Comparison of ENCODE assay signal across 13 cellular contexts in the genomic region with DNA sequence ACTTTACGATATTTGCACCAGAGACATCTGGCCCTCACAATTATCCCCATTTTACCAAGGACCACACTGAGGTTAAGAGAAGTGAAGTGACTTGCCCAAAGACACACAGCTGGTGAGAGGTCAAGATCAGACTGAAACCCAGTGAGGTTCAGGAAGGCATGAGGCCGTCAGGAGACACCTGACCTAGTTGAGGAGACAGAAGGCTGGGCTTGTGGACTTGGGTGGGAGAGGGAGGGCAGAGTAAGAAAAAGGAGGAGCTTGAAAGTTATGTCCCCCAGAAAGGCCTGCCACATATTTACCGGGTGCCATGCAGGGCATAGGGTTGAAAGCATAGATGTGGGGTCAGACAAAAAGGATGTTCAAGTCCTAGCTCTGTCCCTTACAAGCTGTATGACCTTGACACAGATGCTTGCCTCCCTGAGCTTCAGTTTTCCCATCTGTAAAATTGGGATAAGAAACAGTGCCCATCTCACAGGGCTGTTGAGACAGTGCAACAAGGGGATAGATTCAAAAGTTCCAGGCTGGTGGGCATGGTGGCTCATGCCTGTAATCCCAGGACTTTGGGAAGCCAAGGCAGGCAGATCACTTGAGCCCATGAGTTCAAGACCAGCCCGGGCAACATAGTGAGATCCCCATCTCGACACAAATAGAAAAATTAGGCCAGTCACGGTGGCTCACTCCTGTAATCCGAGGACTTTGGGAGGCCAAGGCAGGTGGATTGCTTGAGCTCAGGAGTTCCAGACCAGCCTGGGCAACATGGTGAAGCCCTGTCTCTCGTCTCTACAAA. TPM values are rescaled to one million over a fixed set of nuclear protein-coding genes. Genes with fewer than 3 reads are reported as not detected.
DNase-seq lines count a peak whose midpoint lies in the region; ATAC-seq and TF ChIP-seq lines count a peak whose summit lies in the region.
"Had no signal": no experiment of that assay in that cellular context is flagged by ENCODE, and none has a peak within 500 bp of the region (broad histone marks: within the 10 kb centered on the region; RNA-seq: fewer than 3 reads in every experiment).

No MANE protein-coding gene starts in this region.

- dilution Hi-C loops in IMR-90 (cut with HindIII; ENCODE audit: low sequenced_read_pairs, unreplicated experiment): no loop called here

- no peak overlapping the region; the same call in 1 of the 2 replicates for H3K23ac ChIP-seq in IMR-90 (ENCODE audit: low read depth, low read length)

- peaks cover 68% of the 10 kb centered on the region for H3K4me1 Mint-ChIP-seq in CD4-positive, alpha-beta T cell (ENCODE audit: low read depth)
- H3K4me1 Mint-ChIP-seq in activated naive CD8-positive, alpha-beta T cell (ENCODE audit: low read depth): peaks cover 66% of the 10 kb centered on the region
- peaks cover 36 to 82% (median 80%) of the 10 kb centered on the region in 4 donors for H3K4me1 Mint-ChIP-seq in naive thymus-derived CD8-positive, alpha-beta T cell

- no peak for ATAC-seq in CD4-positive, alpha-beta T cell (ENCODE audit: poor library complexity)
- no peak for ATAC-seq in IMR-90 (ENCODE audit: low read depth)
- ATAC-seq in naive thymus-derived CD8-positive, alpha-beta T cell: no peak

- peak overlapping the region; percentile 88 for H2BK120ac ChIP-seq in IMR-90 (ENCODE audit: low read depth, low read length)

- intact Hi-C loops in CD4-positive, alpha-beta T cell (cut with DNase I, micrococcal nuclease): loop anchor here in 1 of 2 experiments (10.0 kb wide), 1 partner anchor 863 kb away; a partner anchor contains a TSS
- intact Hi-C loops in IMR-90 (cut with micrococcal nuclease): loop anchor here (5.0 kb wide), 1 partner anchor 465 kb away; a partner anchor contains a TSS
- intact Hi-C loops in colonic mucosa (cut with DNase I): no loop called here

- peak overlapping the region; percentile 95 for H3K27ac ChIP-seq in CD4-positive, alpha-beta T cell (ENCODE audit: low read depth, low read length)
- H3K27ac ChIP-seq in IMR-90 (ENCODE audit: insufficient read depth, low read length) (no peak overlapping the region), colonic mucosa (no peak overlapping the region)

- peak overlapping the region; percentile 60 for H3K4me3 Mint-ChIP-seq in CD4-positive, alpha-beta T cell
- H3K4me3 Mint-ChIP-seq in activated naive CD8-positive, alpha-beta T cell: peak overlapping the region; percentile 42
- peak overlapping the region; percentile 28 to 99 (median 62) for H3K4me3 Mint-ChIP-seq in naive thymus-derived CD8-positive, alpha-beta T cell

- 0 out of 2 replicates have a peak overlapping the region, but pooled peaks have one; percentile 14 for H3K14ac ChIP-seq in IMR-90 (replicated peaks; ENCODE audit: low read depth, low read length)

- H2BK20ac ChIP-seq in IMR-90 (ENCODE audit: low read depth, low read length): peak overlapping the region; percentile 29; the same call in 1 of the 2 replicates

- H3K9me3 Mint-ChIP-seq in CD4-positive, alpha-beta T cell: no peaks in the 10 kb centered on the region
- H3K9me3 Mint-ChIP-seq in activated naive CD8-positive, alpha-beta T cell (ENCODE audit: low read depth): no peaks in the 10 kb centered on the region
- H3K9me3 Mint-ChIP-seq in naive thymus-derived CD8-positive, alpha-beta T cell: peaks cover 0 to 2% (median 0%) of the 10 kb centered on the region in 9 donors
- H3K9me3 Mint-ChIP-seq: HFFc6 had no signal

- peak overlapping the region; percentile 11; the same call in 1 of the 2 replicates for H4K5ac ChIP-seq in IMR-90 (ENCODE audit: low read depth, low read length)

- peak overlapping the region; percentile 100 for H3K27ac Mint-ChIP-seq in CD4-positive, alpha-beta T cell
- peak overlapping the region; percentile 98 for H3K27ac Mint-ChIP-seq in activated naive CD8-positive, alpha-beta T cell
- peak overlapping the region; percentile 66 to 100 (median 99) for H3K27ac Mint-ChIP-seq in naive thymus-derived CD8-positive, alpha-beta T cell

- H3K27me3 Mint-ChIP-seq in CD4-positive, alpha-beta T cell: no peaks in the 10 kb centered on the region
- H3K27me3 Mint-ChIP-seq in activated naive CD8-positive, alpha-beta T cell: no peaks in the 10 kb centered on the region
- H3K27me3 Mint-ChIP-seq in naive thymus-derived CD8-positive, alpha-beta T cell: no peaks in the 10 kb centered on the region

- no peaks in the 10 kb centered on the region for H3K9me3 ChIP-seq in CD4-positive, alpha-beta T cell (ENCODE audit: control insufficient read depth, low read length)
- no peaks in the 10 kb centered on the region for H3K9me3 ChIP-seq in IMR-90 (ENCODE audit: control insufficient read depth, insufficient read depth, low read length)
- H3K9me3 ChIP-seq in colonic mucosa: no peaks in the 10 kb centered on the region

- no peak for DNase-seq in CD4-positive, alpha-beta T cell
- no peak for DNase-seq in IMR-90
- DNase-seq in naive thymus-derived CD8-positive, alpha-beta T cell: peak in 1 of 10 donors; percentile 13
- DNase-seq in colonic mucosa: no peak
- DNase-seq in NCI-H1436 treated with DMSO at 0.1 percent for 48 hours (lab: John Stamatoyannopoulos, UW): no peak
- no peak for DNase-seq in GM13976 (ENCODE audit: low spot score)
- DNase-seq: C1 segment of cervical spinal cord, HFFc6, islet precursor cell, midbrain, NCI-H1436, SIG-M5 had no signal

- H3K36me3 Mint-ChIP-seq in CD4-positive, alpha-beta T cell (ENCODE audit: low read depth): peaks cover 89% of the 10 kb centered on the region
- peaks cover 7% of the 10 kb centered on the region for H3K36me3 Mint-ChIP-seq in activated naive CD8-positive, alpha-beta T cell
- H3K36me3 Mint-ChIP-seq in naive thymus-derived CD8-positive, alpha-beta T cell: peaks cover 6 to 65% (median 20%) of the 10 kb centered on the region in 3 donors

- 93% methylated on average over 7 of the region's 8 CpGs; no CpG with 5 or more reads in 1 of the 2 experiments for WGBS in IMR-90 (ENCODE audit: extremely low coverage in 2 of 2, insufficient read length in 1 of 2), 2 experiments

- POLR2A ChIA-PET in CD4-positive, alpha-beta T cell (lab: Charles Lee): interaction anchor here (0.6 to 2.1 kb wide), 6 partner anchors 8 to 67 kb away, joined by 3 to 8 read pairs (median 5); a partner anchor contains a TSS
- POLR2A ChIA-PET in IMR-90 (lab: Charles Lee; ENCODE audit: unreplicated experiment): no interaction called here
- POLR2A ChIA-PET in naive thymus-derived CD8-positive, alpha-beta T cell (lab: Charles Lee): interaction anchor here (0.6 to 16.3 kb wide), 6 partner anchors 9 to 62 kb away, joined by 3 to 233 read pairs (median 6); a partner anchor contains a TSS

- H4K20me1 ChIP-seq in IMR-90 (ENCODE audit: insufficient read depth, low read length): no peaks in the 10 kb centered on the region

- H3K9me1 ChIP-seq in IMR-90 (ENCODE audit: insufficient read depth, low read length): peaks cover 29% of the 10 kb centered on the region

- no peak for TF ChIP-seq POLR2A in IMR-90 (IDR thresholded peaks at IDR 0.05; ENCODE audit: low read depth, low read length)

- CTCF ChIA-PET in CD4-positive, alpha-beta T cell (lab: Charles Lee): interaction anchor here (1.2 to 10.2 kb wide), 2 partner anchors 8 to 177 kb away, joined by 4 to 128 read pairs; no protein-coding TSS in a partner anchor
- CTCF ChIA-PET in IMR-90 (lab: Yijun Ruan, JAX): interaction anchor here (1.4 kb wide), 1 partner anchor 9 kb away, joined by 4 read pairs; no protein-coding TSS in a partner anchor

- BruUV-seq in IMR-90 (replicated peaks; lab: Mats Ljungman, UMichigan): no TSS peak

- no peak overlapping the region for H3K56ac ChIP-seq in IMR-90 (ENCODE audit: extremely low read depth, insufficient read depth, low read length)

- H2AK5ac ChIP-seq in IMR-90 (ENCODE audit: low read depth, low read length): peak overlapping the region; percentile 51

- H3K4me2 ChIP-seq in IMR-90 (ENCODE audit: low read depth, low read length): no peak overlapping the region

- no peak overlapping the region for H3K9ac ChIP-seq in IMR-90 (ENCODE audit: low read depth, low read length)
- no peak overlapping the region for H3K9ac ChIP-seq in colonic mucosa (ENCODE audit: low read depth in 2 of 2, low read length in 2 of 2)

- H2BK5ac ChIP-seq in IMR-90 (ENCODE audit: low read depth, low read length, poor library complexity, severe bottlenecking): no peak overlapping the region

- peaks cover 0 to 22% of the 10 kb centered on the region in 2 experiments; a peak in 1 of 4 replicates for H3K79me1 ChIP-seq in IMR-90 (ENCODE audit: low read depth in 1 of 2, low read length in 2 of 2)

- no peaks in the 10 kb centered on the region for H3K36me3 ChIP-seq in IMR-90 (ENCODE audit: control insufficient read depth, insufficient read depth, low read length)
- no peaks in the 10 kb centered on the region for H3K36me3 ChIP-seq in colonic mucosa

- no peak for TF ChIP-seq CTCF in CD4-positive, alpha-beta T cell (IDR thresholded peaks at IDR 0.05)
- TF ChIP-seq CTCF in IMR-90 (conservative IDR thresholded peaks at IDR 0.05; ENCODE audit: low read depth, low read length): no peak
- TF ChIP-seq CTCF in colonic mucosa (IDR thresholded peaks at IDR 0.05): no peak
- TF ChIP-seq CTCF in GM13976 (IDR thresholded peaks at IDR 0.05; ENCODE audit: borderline replicate concordance, control extremely low read depth, extremely low read depth, insufficient read depth, missing control alignments): no peak

- peak overlapping the region; percentile 31 for H3K4ac ChIP-seq in IMR-90 (ENCODE audit: low read depth, low read length)

- peak overlapping the region; percentile 33 for H2AFZ ChIP-seq in IMR-90 (replicated peaks; ENCODE audit: low read length, poor library complexity)

- no peaks in the 10 kb centered on the region for H3K27me3 ChIP-seq in CD4-positive, alpha-beta T cell (ENCODE audit: control insufficient read depth, insufficient read depth, low read length)
- no peaks in the 10 kb centered on the region for H3K27me3 ChIP-seq in IMR-90 (ENCODE audit: control insufficient read depth, insufficient read depth, low read length)
- H3K27me3 ChIP-seq in colonic mucosa: no peaks in the 10 kb centered on the region

- peak overlapping the region; percentile 29 for H4K91ac ChIP-seq in IMR-90 (ENCODE audit: insufficient read depth, low read depth, low read length)

- in situ Hi-C loops in IMR-90 (cut with MboI; ENCODE audit: low sequenced_read_pairs): loop anchor here (25.0 kb wide), 1 partner anchor 460 kb away; a partner anchor contains a TSS
- in situ Hi-C loops in GM13976 (cut with MboI; ENCODE audit: low sequenced_read_pairs, unreplicated experiment): no loop called here

- peak overlapping the region; percentile 40 for H2AK9ac ChIP-seq in IMR-90 (replicated peaks; ENCODE audit: low read depth, low read length, poor library complexity)

- no peak overlapping the region for H3K18ac ChIP-seq in IMR-90 (ENCODE audit: low read depth, low read length)

- TF ChIP-seq RAD21 in IMR-90 (IDR thresholded peaks at IDR 0.05; ENCODE audit: low read length): no peak

- H3K4me3 ChIP-seq in IMR-90 (ENCODE audit: insufficient read depth, low read depth, low read length): no peak overlapping the region
- no peak overlapping the region for H3K4me3 ChIP-seq in colonic mucosa

- H2BK15ac ChIP-seq in IMR-90 (ENCODE audit: low read depth, low read length): peak overlapping the region; percentile 24; the same call in 1 of the 3 replicates

- no peak overlapping the region; a peak in 1 of 4 replicates for H4K8ac ChIP-seq in IMR-90 (ENCODE audit: low read depth in 2 of 2, low read length in 2 of 2)

- H3K4me1 ChIP-seq in IMR-90 (ENCODE audit: control insufficient read depth, insufficient read depth, low read length): peaks cover 27% of the 10 kb centered on the region
- no peaks in the 10 kb centered on the region for H3K4me1 ChIP-seq in colonic mucosa

RNA-seq across cellular contexts. Expression of a gene that starts 6.4 kb away (rescaled TPM):
- total RNA-seq in CD4-positive, alpha-beta T cell: 10 to 100 TPM; 25.7 to 27.8 TPM
- total RNA-seq in IMR-90 (2012; rRNA removed) (2.8 and 3.2 TPM in 2 replicates), colonic mucosa (1 to 10 TPM; 2.5 to 4.4 TPM)
- polyA plus RNA-seq in IMR-90 (2012; rRNA removed): 10.8 and 13.9 TPM in 2 replicates
- polyA plus RNA-seq in IMR-90 (2012; cell fraction: cytosol; rRNA removed): 7.9 and 13.9 TPM in 2 replicates
- 29.8 and 69.7 TPM in 2 replicates for polyA plus RNA-seq in IMR-90 (2012; cell fraction: nucleus; rRNA removed; ENCODE audit: low replicate concordance)
- 100 to 1,000 TPM; 157 to 163 TPM for total RNA-seq in naive thymus-derived CD8-positive, alpha-beta T cell
- polyA plus RNA-seq in naive thymus-derived CD8-positive, alpha-beta T cell: 100 to 1,000 TPM; 453 to 720 (median 520) TPM

RNA-seq across cellular contexts. Expression of a gene that starts 29.4 kb away (rescaled TPM):
- total RNA-seq in CD4-positive, alpha-beta T cell: 1 to 10 TPM; 2.1 to 2.6 TPM
- total RNA-seq in IMR-90 (2012; rRNA removed) (6.7 and 8.1 TPM in 2 replicates), colonic mucosa (1 to 10 TPM; 7.2 to 8.8 TPM)
- 8.4 and 9.2 TPM in 2 replicates for polyA plus RNA-seq in IMR-90 (2012; rRNA removed)
- 9.3 and 21.4 TPM in 2 replicates for polyA plus RNA-seq in IMR-90 (2012; cell fraction: cytosol; rRNA removed)
- polyA plus RNA-seq in IMR-90 (2012; cell fraction: nucleus; rRNA removed; ENCODE audit: low replicate concordance): 4.5 and 5.0 TPM in 2 replicates
- total RNA-seq in naive thymus-derived CD8-positive, alpha-beta T cell: under 1 TPM; 0.26 to 0.77 TPM
- under 1 TPM in 2 of 3 donors, not detected in 1; 0.06 to 0.21 TPM for polyA plus RNA-seq in naive thymus-derived CD8-positive, alpha-beta T cell

Comparison
In these comparisons a context has a peak if more than half of its experiments do, and no peak if none do; other contexts are left out.
1. RNA of a gene that starts 6.4 kb away (total RNA-seq): 157 to 163 TPM in naive thymus-derived CD8-positive, alpha-beta T cell; 25.7 to 27.8 TPM in CD4-positive, alpha-beta T cell, 2.5 to 4.4 TPM in colonic mucosa and 2.8 to 3.2 TPM in IMR-90; every median in the first group is over 4 times any median in the second.
2. Peak in every context shown above with its lines, with median percentiles within 50 percentile points of each other: H3K27ac Mint-ChIP-seq and H3K4me3 Mint-ChIP-seq.